ENCODE assay signal across 24 cellular contexts in genomic region chr12:120874547-120875245, GRCh38. TPM values are rescaled to one million over a fixed set of nuclear protein-coding genes. Genes with fewer than 3 reads are reported as not detected.
DNase-seq lines count a peak whose midpoint lies in the region; ATAC-seq, FAIRE-seq and TF ChIP-seq lines count a peak whose summit lies in the region.
"Had no signal": no experiment of that assay in that cellular context is flagged by ENCODE, and none has a peak within 500 bp of the region (broad histone marks: within the 10 kb centered on the region; RNA-seq: fewer than 3 reads in every experiment).

No MANE protein-coding gene starts in this region.

- H3K9me3 Mint-ChIP-seq in activated naive CD8-positive, alpha-beta T cell (ENCODE audit: low read depth), result no peaks in the 10 kb centered on the region
- peaks cover 1% of the 10 kb centered on the region for H3K9me3 Mint-ChIP-seq in activated naive CD8-positive, alpha-beta T cell treated with anti-CD3 and anti-CD28 coated beads for 36 hours
- H3K9me3 Mint-ChIP-seq in activated CD4-positive, alpha-beta memory T cell treated with anti-CD3 and anti-CD28 coated beads for 36 hours, result no peaks in the 10 kb centered on the region
- H3K9me3 Mint-ChIP-seq in WTC11, result no peaks in the 10 kb centered on the region
- H3K9me3 Mint-ChIP-seq: CD8-positive, alpha-beta T cell had no signal

- DNase-seq in activated naive CD8-positive, alpha-beta T cell treated with anti-CD3 and anti-CD28 coated beads for 36 hours, result no peak
- DNase-seq in caudate nucleus (lab: John Stamatoyannopoulos, UW), result peak in 40 of 61 donors; percentile 1 to 79 (median 24)
- peak in 26 of 51 donors; percentile 2 to 59 (median 18) for DNase-seq in hypothalamus (lab: John Stamatoyannopoulos, UW)
- DNase-seq in urothelium cell line (ENCODE audit: low spot score), result no peak
- DNase-seq in activated CD4-positive, alpha-beta memory T cell treated with anti-CD3 and anti-CD28 coated beads for 36 hours, result no peak
- DNase-seq in WTC11 (ENCODE audit: low spot score), result no peak
- DNase-seq: BE2C; CD8-positive, alpha-beta T cell; DMS79 treated with DMSO at 0.1 percent for 48 hours; GDM1; GOT3; NCI-H1417; NCI-H2029 treated with DMSO at 0.1 percent for 48 hours; NCI-H2171 treated with DMSO at 0.1 percent for 48 hours; NCI-H446 treated with DMSO at 0.1 percent for 48 hours; NK-92 treated with Interleukin-12 subunit alpha and Interleukin-12 subunit beta, amount 100 ng/mL, for 24 hours; OCI-M1; SHP77 treated with DMSO at 0.1 percent for 48 hours had no signal

- no peak overlapping the region for H3K27ac ChIP-seq in caudate nucleus (ENCODE audit: low read depth, low read length)
- H3K27ac ChIP-seq: 22Rv1 had no signal

- FAIRE-seq in urothelium cell line (lab: Jason Lieb, UNC), result peak; percentile 32
- FAIRE-seq: D721Med, GM12878, GM18507 had no signal

- ATAC-seq in GM19328 (IDR thresholded peaks at IDR 0.05; ENCODE audit: unreplicated experiment) (no peak), WTC11 (no peak)
- ATAC-seq: CD8-positive, alpha-beta T cell; GM12878 had no signal

- H3K4me1 Mint-ChIP-seq in activated naive CD8-positive, alpha-beta T cell (ENCODE audit: low read depth), result peaks cover 55% of the 10 kb centered on the region
- H3K4me1 Mint-ChIP-seq in activated naive CD8-positive, alpha-beta T cell treated with anti-CD3 and anti-CD28 coated beads for 36 hours, result peaks cover 46% of the 10 kb centered on the region
- H3K4me1 Mint-ChIP-seq in activated CD4-positive, alpha-beta memory T cell treated with anti-CD3 and anti-CD28 coated beads for 36 hours (ENCODE audit: low read depth), result peaks cover 42% of the 10 kb centered on the region
- peaks cover 18% of the 10 kb centered on the region for H3K4me1 Mint-ChIP-seq in WTC11

- peak overlapping the region; percentile 75 for H3K27ac Mint-ChIP-seq in activated naive CD8-positive, alpha-beta T cell
- no peak overlapping the region for H3K27ac Mint-ChIP-seq in activated naive CD8-positive, alpha-beta T cell treated with anti-CD3 and anti-CD28 coated beads for 36 hours
- no peak overlapping the region for H3K27ac Mint-ChIP-seq in activated CD4-positive, alpha-beta memory T cell treated with anti-CD3 and anti-CD28 coated beads for 36 hours
- H3K27ac Mint-ChIP-seq in WTC11, result no peak overlapping the region
- H3K27ac Mint-ChIP-seq: CD8-positive, alpha-beta T cell had no signal

- no peak overlapping the region for H3K4me3 Mint-ChIP-seq in activated naive CD8-positive, alpha-beta T cell
- no peak overlapping the region for H3K4me3 Mint-ChIP-seq in activated naive CD8-positive, alpha-beta T cell treated with anti-CD3 and anti-CD28 coated beads for 36 hours
- no peak overlapping the region for H3K4me3 Mint-ChIP-seq in activated CD4-positive, alpha-beta memory T cell treated with anti-CD3 and anti-CD28 coated beads for 36 hours
- no peak overlapping the region for H3K4me3 Mint-ChIP-seq in WTC11
- H3K4me3 Mint-ChIP-seq: CD8-positive, alpha-beta T cell had no signal

- POLR2A ChIA-PET in activated CD4-positive, alpha-beta memory T cell treated with anti-CD3 and anti-CD28 coated beads for 36 hours (lab: Charles Lee), result no interaction called here
- POLR2A ChIA-PET in WTC11 (lab: Charles Lee), result no interaction called here

- peaks cover 3% of the 10 kb centered on the region for H3K36me3 Mint-ChIP-seq in activated naive CD8-positive, alpha-beta T cell
- peaks cover 20% of the 10 kb centered on the region for H3K36me3 Mint-ChIP-seq in activated naive CD8-positive, alpha-beta T cell treated with anti-CD3 and anti-CD28 coated beads for 36 hours
- H3K36me3 Mint-ChIP-seq in activated CD4-positive, alpha-beta memory T cell treated with anti-CD3 and anti-CD28 coated beads for 36 hours, result peaks cover 2% of the 10 kb centered on the region
- H3K36me3 Mint-ChIP-seq in WTC11, result no peaks in the 10 kb centered on the region

- TF ChIP-seq CTCF in WTC11 (IDR thresholded peaks at IDR 0.05), result no peak

- intact Hi-C loops in activated CD4-positive, alpha-beta memory T cell treated with anti-CD3 and anti-CD28 coated beads for 36 hours (cut with micrococcal nuclease), result no loop called here

- CTCF ChIA-PET in activated CD4-positive, alpha-beta memory T cell treated with anti-CD3 and anti-CD28 coated beads for 36 hours (lab: Charles Lee), result no interaction called here
- CTCF ChIA-PET in WTC11 (lab: Charles Lee), result no interaction called here

- H3K27me3 Mint-ChIP-seq in activated naive CD8-positive, alpha-beta T cell, result no peaks in the 10 kb centered on the region
- H3K27me3 Mint-ChIP-seq in activated naive CD8-positive, alpha-beta T cell treated with anti-CD3 and anti-CD28 coated beads for 36 hours, result no peaks in the 10 kb centered on the region
- no peaks in the 10 kb centered on the region for H3K27me3 Mint-ChIP-seq in activated CD4-positive, alpha-beta memory T cell treated with anti-CD3 and anti-CD28 coated beads for 36 hours
- no peaks in the 10 kb centered on the region for H3K27me3 Mint-ChIP-seq in WTC11 (ENCODE audit: low read depth)

TF ChIP-seq in WTC11, 78 proteins besides CTCF, POLR2A, EP300 and RAD21:
- TF ChIP-seq ZNF671 (CRISPR knock-in tag; IDR thresholded peaks at IDR 0.05), result no peak
- TF ChIP-seq GABPB1 (CRISPR knock-in tag; IDR thresholded peaks at IDR 0.05), result no peak
- no peak for TF ChIP-seq CREM (CRISPR knock-in tag; IDR thresholded peaks at IDR 0.05)
- TF ChIP-seq ERG (CRISPR knock-in tag; IDR thresholded peaks at IDR 0.05), result no peak
- no peak for TF ChIP-seq E2F4 (CRISPR knock-in tag; IDR thresholded peaks at IDR 0.05; ENCODE audit: borderline replicate concordance, low read depth)
- no peak for TF ChIP-seq PRDM15 (CRISPR knock-in tag; IDR thresholded peaks at IDR 0.05)
- no peak for TF ChIP-seq NFATC4 (CRISPR knock-in tag; IDR thresholded peaks at IDR 0.05)
- no peak for TF ChIP-seq CREB1 (CRISPR knock-in tag; IDR thresholded peaks at IDR 0.05)
TF ChIP-seq in WTC11: peak in this region for 0.

RNA-seq across cellular contexts. Expression of gene SPPL3, which starts 29.5 kb away (rescaled TPM):
- total RNA-seq in activated naive CD8-positive, alpha-beta T cell treated with anti-CD3 and anti-CD28 coated beads for 36 hours, result 10 to 100 TPM; 24.7 to 27.6 TPM
- 10 to 100 TPM; 24.3 to 26.7 TPM for total RNA-seq in activated CD4-positive, alpha-beta memory T cell treated with anti-CD3 and anti-CD28 coated beads for 36 hours
- 32.5 to 35.5 TPM (median 33.8 TPM) in 3 replicates for total RNA-seq in WTC11 (2021)

Comparison
In these comparisons a context has a peak if more than half of its experiments do, and no peak if none do; other contexts are left out.
1. DNase-seq: peak in caudate nucleus (40 of 61) and hypothalamus (26 of 51); none in activated naive CD8-positive, alpha-beta T cell treated with anti-CD3 and anti-CD28 coated beads for 36 hours (single experiment), urothelium cell line (single experiment), activated CD4-positive, alpha-beta memory T cell treated with anti-CD3 and anti-CD28 coated beads for 36 hours (single experiment) and WTC11 (single experiment).